In genomic region chr19:16771618-16772017, GRCh38 we compare ENCODE assay signal across 8 cellular contexts. TPM values are rescaled to one million over a fixed set of nuclear protein-coding genes. Genes with fewer than 3 reads are reported as not detected.
DNase-seq lines count a peak whose midpoint lies in the region; ATAC-seq and TF ChIP-seq lines count a peak whose summit lies in the region.

No MANE protein-coding gene starts in this region.

- H3K4me3 ChIP-seq in RWPE2 (ENCODE audit: severe bottlenecking) (no peak overlapping the region), neutrophil (ENCODE audit: low read depth in 1 of 2, low read length in 1 of 2) (no peak overlapping the region)

- H3K27me3 ChIP-seq in RWPE2 (ENCODE audit: insufficient read depth, poor library complexity, severe bottlenecking): no peaks in the 10 kb centered on the region
- H3K27me3 ChIP-seq in neutrophil: no peaks in the 10 kb centered on the region

- H3K9me3 ChIP-seq in RWPE2 (ENCODE audit: severe bottlenecking): no peaks in the 10 kb centered on the region
- H3K9me3 ChIP-seq in neutrophil: no peaks in the 10 kb centered on the region

- TF ChIP-seq CTCF in RWPE2 (IDR thresholded peaks at IDR 0.05; ENCODE audit: poor library complexity, severe bottlenecking): peak; percentile 82
- peak; percentile 82 for TF ChIP-seq CTCF in neutrophil (IDR thresholded peaks at IDR 0.05)

- ATAC-seq in RWPE2 (ENCODE audit: low read depth) (peak; percentile 70), GM19452 (IDR thresholded peaks at IDR 0.05; ENCODE audit: unreplicated experiment) (no peak)

- no peaks in the 10 kb centered on the region for H3K36me3 ChIP-seq in RWPE2 (ENCODE audit: low read depth)
- H3K36me3 ChIP-seq in neutrophil: no peaks in the 10 kb centered on the region

- H3K27ac ChIP-seq in RWPE2 (ENCODE audit: poor library complexity, severe bottlenecking) (no peak overlapping the region), neutrophil (no peak overlapping the region)

- peak; percentile 82 for DNase-seq in DMS53 (lab: John Stamatoyannopoulos, UW)
- peak; percentile 68 for DNase-seq in M059J (ENCODE audit: low read depth)
- DNase-seq in RWPE2 (ENCODE audit: low spot score): peak; percentile 68
- peak; percentile 45 to 53 for DNase-seq in activated T-helper 1 cell treated with anti-CD3 and anti-CD28 coated beads, Interleukin-2, amount 50 U/mL, for 16 hours (ENCODE audit: low read depth in 1 of 2, low spot score in 1 of 2)
- DNase-seq in fibroblast of the conjunctiva (ENCODE audit: low read depth): peak; percentile 83
- DNase-seq in stromal cell of bone marrow (ENCODE audit: low read depth): peak; percentile 48

- no peaks in the 10 kb centered on the region for H3K4me1 ChIP-seq in RWPE2 (ENCODE audit: insufficient read depth, poor library complexity, severe bottlenecking)
- peaks cover 11 to 12% of the 10 kb centered on the region in 2 experiments for H3K4me1 ChIP-seq in neutrophil (ENCODE audit: control insufficient read depth in 1 of 2, insufficient read depth in 1 of 2, low read depth in 1 of 2, low read length in 1 of 2)

RNA-seq across cellular contexts. Expression of gene NWD1, which starts 52.0 kb away (rescaled TPM):
- not detected in 2 replicates for total RNA-seq in M059J (2014; rRNA removed; shearing (Covaris generic))

RNA-seq across cellular contexts. Expression of gene SIN3B, which starts 57.6 kb away (rescaled TPM):
- total RNA-seq in M059J (2014; rRNA removed; shearing (Covaris generic)): 10.1 and 14.5 TPM in 2 replicates
